In genomic region chr12:121773011-121773777, GRCh38 we compare ENCODE assay signal across 1 cellular context.
A peak's percentile ranks its signal among the peaks of the same experiment; 100 is the strongest.
TF ChIP-seq lines count a peak whose summit lies in the region.

No MANE protein-coding gene starts in this region.

TF ChIP-seq in GM12878, 131 proteins besides CTCF, POLR2A, EP300 and RAD21 (continued from another document and continues in another):
- TF ChIP-seq ZNF592 (IDR thresholded peaks at IDR 0.05) (no peak), ZNF687 (IDR thresholded peaks at IDR 0.05) (no peak), BRCA1 (IDR thresholded peaks at IDR 0.05; ENCODE audit: low read depth, low read length) (no peak), FOXM1 (IDR thresholded peaks at IDR 0.05; ENCODE audit: low read depth, low read length) (no peak), CBX5 (IDR thresholded peaks at IDR 0.05; ENCODE audit: low read depth) (no peak), BMI1 (IDR thresholded peaks at IDR 0.05; ENCODE audit: borderline replicate concordance) (no peak), SMAD1 (IDR thresholded peaks at IDR 0.05; ENCODE audit: low read depth, partially characterized antibody) (no peak), USF1 (IDR thresholded peaks at IDR 0.05; ENCODE audit: borderline replicate concordance, extremely low read length, insufficient read depth, low read depth, low read length) (no peak), ZSCAN29 (IDR thresholded peaks at IDR 0.05) (no peak), RAD51 (IDR thresholded peaks at IDR 0.05) (no peak), ZBTB4 (CRISPR knock-in tag; IDR thresholded peaks at IDR 0.05) (no peak), RUNX3 (IDR thresholded peaks at IDR 0.05; ENCODE audit: low read length) (no peak), BHLHE40 (IDR thresholded peaks at IDR 0.05; ENCODE audit: borderline replicate concordance in 1 of 2, low read depth in 2 of 2, low read length in 1 of 2) (peak in 1 of 2 experiments; percentile 42; a peak in 2 of 4 replicates), WRNIP1 (IDR thresholded peaks at IDR 0.05; ENCODE audit: borderline replicate concordance, low read depth, low read length) (no peak), TCF3 (IDR thresholded peaks at IDR 0.05; ENCODE audit: borderline replicate concordance, insufficient read depth, low read depth, low read length) (no peak), HSF1 (IDR thresholded peaks at IDR 0.05; ENCODE audit: low read depth, low read length) (no peak), REST (IDR thresholded peaks at IDR 0.05; ENCODE audit: low read depth, low read length) (no peak), POLR2AphosphoS2 (IDR thresholded peaks at IDR 0.05; ENCODE audit: low read depth, low read length) (no peak), RFX5 (IDR thresholded peaks at IDR 0.05; ENCODE audit: low read depth, low read length) (no peak), RBBP5 (conservative IDR thresholded peaks at IDR 0.05) (no peak), CHD1 (IDR thresholded peaks at IDR 0.05; ENCODE audit: low read depth, low read length) (no peak), PRDM15 (CRISPR knock-in tag; IDR thresholded peaks at IDR 0.05) (no peak), YBX1 (IDR thresholded peaks at IDR 0.05) (no peak), POLR2AphosphoS5 (IDR thresholded peaks at IDR 0.05; ENCODE audit: low read length) (no peak), ETV6 (conservative IDR thresholded peaks at IDR 0.05 in 1 of 2, IDR thresholded peaks at IDR 0.05 in 1 of 2; ENCODE audit: borderline replicate concordance in 1 of 2, low read depth in 1 of 2) (no peak), POU2F2 (IDR thresholded peaks at IDR 0.05; ENCODE audit: borderline replicate concordance, low read depth, low read length) (peak; percentile 46; the same call in 1 of the 3 replicates), ZZZ3 (IDR thresholded peaks at IDR 0.05; ENCODE audit: control insufficient read depth, insufficient read length, low read depth) (no peak), IRF3 (IDR thresholded peaks at IDR 0.05) (no peak), SUPT20H (IDR thresholded peaks at IDR 0.05; ENCODE audit: borderline replicate concordance, control insufficient read depth, low read depth, low read length) (no peak)
- TF ChIP-seq, protein P1, sequence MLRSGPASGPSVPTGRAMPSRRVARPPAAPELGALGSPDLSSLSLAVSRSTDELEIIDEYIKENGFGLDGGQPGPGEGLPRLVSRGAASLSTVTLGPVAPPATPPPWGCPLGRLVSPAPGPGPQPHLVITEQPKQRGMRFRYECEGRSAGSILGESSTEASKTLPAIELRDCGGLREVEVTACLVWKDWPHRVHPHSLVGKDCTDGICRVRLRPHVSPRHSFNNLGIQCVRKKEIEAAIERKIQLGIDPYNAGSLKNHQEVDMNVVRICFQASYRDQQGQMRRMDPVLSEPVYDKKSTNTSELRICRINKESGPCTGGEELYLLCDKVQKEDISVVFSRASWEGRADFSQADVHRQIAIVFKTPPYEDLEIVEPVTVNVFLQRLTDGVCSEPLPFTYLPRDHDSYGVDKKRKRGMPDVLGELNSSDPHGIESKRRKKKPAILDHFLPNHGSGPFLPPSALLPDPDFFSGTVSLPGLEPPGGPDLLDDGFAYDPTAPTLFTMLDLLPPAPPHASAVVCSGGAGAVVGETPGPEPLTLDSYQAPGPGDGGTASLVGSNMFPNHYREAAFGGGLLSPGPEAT (IDR thresholded peaks at IDR 0.05; ENCODE audit: low read depth), result no peak
